ENCODE assay signal across 8 cellular contexts in the genomic region with DNA sequence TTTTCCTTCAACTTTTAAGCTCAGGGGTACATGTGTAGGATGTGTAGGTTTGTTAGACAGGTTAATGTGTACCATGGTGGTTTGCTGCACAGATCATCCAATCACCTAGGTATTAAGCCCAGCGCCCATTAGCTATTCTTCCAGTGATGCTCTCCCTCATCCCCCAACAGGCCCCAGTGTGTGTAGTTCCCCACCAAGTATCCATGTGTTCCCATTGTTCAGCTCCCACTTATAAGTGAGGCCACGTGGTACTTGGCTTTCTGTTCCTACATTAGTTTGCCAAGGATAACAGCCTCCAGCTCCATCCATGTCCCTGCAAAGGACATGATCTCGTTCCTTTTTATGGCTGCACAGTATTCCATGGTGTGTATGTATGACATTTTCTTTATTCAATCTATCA.
"Had no signal": no experiment of that assay in that cellular context is flagged by ENCODE, and none has a peak within 500 bp of the region (broad histone marks: within the 10 kb centered on the region; RNA-seq: fewer than 3 reads in every experiment).

No MANE protein-coding gene starts in this region.

- H3K27ac ChIP-seq: GM23248, HL-60 had no signal

- H3K4me3 ChIP-seq: GM23248, HAP-1 had no signal

- ATAC-seq: HCT116, HepG2 had no signal

- H3K9me3 ChIP-seq: HAP-1 had no signal

- FAIRE-seq: HepG2 had no signal

- H3K36me3 ChIP-seq: HAP-1 had no signal

- H3K4me1 ChIP-seq: HAP-1 had no signal

- H2AFZ ChIP-seq: GM23248 had no signal

- H3K9ac ChIP-seq: GM23248 had no signal

- DNase-seq: GM23248, GOT3, H7, HFFc6 had no signal
